Comparison of ENCODE assay signal across 21 cellular contexts in the genomic region with DNA sequence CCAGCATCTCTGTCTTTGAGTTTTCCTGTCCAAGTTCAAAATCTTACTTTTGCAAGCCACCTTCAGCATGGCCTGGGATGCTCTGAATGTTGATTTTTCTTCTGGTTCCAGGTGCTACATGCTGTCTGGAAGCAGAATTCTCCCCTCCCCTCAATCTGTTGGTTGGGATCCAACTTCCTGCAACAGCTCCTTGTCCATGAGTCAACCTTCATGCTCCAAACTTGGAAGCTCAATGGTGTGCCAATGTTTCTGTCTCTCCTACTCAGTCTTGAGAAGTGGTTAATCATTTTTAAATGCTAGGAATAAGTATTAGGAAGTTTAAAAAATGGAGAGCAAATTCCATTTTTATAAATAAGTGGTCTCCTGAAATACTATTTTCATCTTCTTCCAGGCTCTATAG. TPM values are rescaled to one million over a fixed set of nuclear protein-coding genes. Genes with fewer than 3 reads are reported as not detected.
DNase-seq lines count a peak whose midpoint lies in the region; ATAC-seq and TF ChIP-seq lines count a peak whose summit lies in the region.
"Had no signal": no experiment of that assay in that cellular context is flagged by ENCODE, and none has a peak within 500 bp of the region (broad histone marks: within the 10 kb centered on the region; RNA-seq: fewer than 3 reads in every experiment).

No MANE protein-coding gene starts in this region.

- H3K4me1 ChIP-seq in parathyroid adenoma = peaks cover 35% of the 10 kb centered on the region
- H3K4me1 ChIP-seq: Peyer's patch had no signal

- DNase-seq in HT1080 (ENCODE audit: low read depth) (peak; percentile 35), epithelial cell of prostate (ENCODE audit: low read depth, low spot score) (no peak), DMS79 (lab: John Stamatoyannopoulos, UW) (no peak), SIG-M5 treated with dmso at 0.1 percent for 504 hours (lab: John Stamatoyannopoulos, UW; ENCODE audit: unreplicated experiment) (no peak)
- DNase-seq: Calu3; CD4-positive, alpha-beta memory T cell; H9; NCI-H1092 treated with DMSO at 0.1 percent for 48 hours; NCI-H1436 treated with DMSO at 0.1 percent for 48 hours; NCI-H1930; NCI-H510A; NK-92 treated with Interleukin-12 subunit alpha and Interleukin-12 subunit beta, amount 100 ng/mL, for 24 hours; Peyer's patch; SJCRH30 had no signal

- H3K36me3 ChIP-seq in parathyroid adenoma (ENCODE audit: control insufficient read depth, insufficient read depth, low read length) = no peaks in the 10 kb centered on the region
- H3K36me3 ChIP-seq: BLaER1 treated with 17β-estradiol and CSF1 and Interleukin-3, amounts not matched to agents 10 nM and 100 nM; Peyer's patch; SJCRH30 had no signal

- TF ChIP-seq CTCF in brain (conservative IDR thresholded peaks at IDR 0.05) (no peak), parathyroid adenoma (IDR thresholded peaks at IDR 0.05) (no peak)

- peak overlapping the region; percentile 19 for H3K27ac ChIP-seq in epithelial cell of prostate
- no peak overlapping the region for H3K27ac ChIP-seq in parathyroid adenoma
- H3K27ac ChIP-seq: BLaER1 treated with 17β-estradiol and CSF1 and Interleukin-3, amounts not matched to agents 10 nM and 100 nM; Peyer's patch; SJCRH30 had no signal

- H3K27me3 ChIP-seq in parathyroid adenoma (ENCODE audit: control insufficient read depth, insufficient read depth, low read length) = no peaks in the 10 kb centered on the region
- H3K27me3 ChIP-seq: Peyer's patch, SJCRH30 had no signal

- peaks cover 0 to 12% (median 6%) of the 10 kb centered on the region in 5 experiments for H3K9me3 Mint-ChIP-seq in brain
- H3K9me3 Mint-ChIP-seq: H9 had no signal

- H3K9ac ChIP-seq in parathyroid adenoma = no peak overlapping the region
- H3K9ac ChIP-seq: BLaER1 treated with 17β-estradiol and CSF1 and Interleukin-3, amounts not matched to agents 10 nM and 100 nM had no signal

- H3K4me3 Mint-ChIP-seq in brain = no peak overlapping the region
- H3K4me3 Mint-ChIP-seq: CD4-positive, alpha-beta memory T cell; H9 had no signal

- H3K4me3 ChIP-seq in parathyroid adenoma (ENCODE audit: low read depth, low read length) = no peak overlapping the region
- H3K4me3 ChIP-seq: BLaER1 treated with 17β-estradiol and CSF1 and Interleukin-3, amounts not matched to agents 10 nM and 100 nM; K562; Peyer's patch; SJCRH30 had no signal

- peak overlapping the region in 3 of 5 experiments; percentile 75 to 92 (median 84) for H3K27ac Mint-ChIP-seq in brain
- H3K27ac Mint-ChIP-seq: CD4-positive, alpha-beta memory T cell; H9 had no signal

- H3K36me3 Mint-ChIP-seq in brain = no peaks in the 10 kb centered on the region
- H3K36me3 Mint-ChIP-seq: CD4-positive, alpha-beta memory T cell had no signal

- H3K4me1 Mint-ChIP-seq in brain = peaks cover 54% of the 10 kb centered on the region
- H3K4me1 Mint-ChIP-seq: CD4-positive, alpha-beta memory T cell; H9 had no signal

- H3K27me3 Mint-ChIP-seq in brain = peaks cover 4% of the 10 kb centered on the region

- no peaks in the 10 kb centered on the region for H3K9me3 ChIP-seq in parathyroid adenoma (ENCODE audit: control insufficient read depth, low read length)
- H3K9me3 ChIP-seq: BLaER1 treated with 17β-estradiol and CSF1 and Interleukin-3, amounts not matched to agents 10 nM and 100 nM; Peyer's patch; SJCRH30 had no signal

- ATAC-seq in GM21367 (IDR thresholded peaks at IDR 0.05; ENCODE audit: unreplicated experiment) = no peak
- ATAC-seq: HepG2, K562 had no signal

- H2AFZ ChIP-seq in parathyroid adenoma = peak overlapping the region; percentile 51

- no peak overlapping the region for H3K4me2 ChIP-seq in parathyroid adenoma (ENCODE audit: low read length)
- H3K4me2 ChIP-seq: BLaER1 treated with 17β-estradiol and CSF1 and Interleukin-3, amounts not matched to agents 10 nM and 100 nM had no signal

- no peaks in the 10 kb centered on the region for H3K79me2 ChIP-seq in parathyroid adenoma

RNA-seq across cellular contexts. Expression of gene PLEKHG1, which starts 33.2 kb away (rescaled TPM):
- total RNA-seq in HT1080 (2014; rRNA removed; shearing (Covaris generic)) = 0.63 and 1.2 TPM in 2 replicates
- 3.0 and 3.7 TPM in 2 replicates for polyA plus RNA-seq in HT1080 (2015; cell fraction: cytosol; rRNA removed)
- polyA plus RNA-seq in HT1080 (2015; cell fraction: nucleus; rRNA removed) = 4.2 and 5.6 TPM in 2 replicates
- polyA plus RNA-seq in brain (ENCODE audit: insufficient read depth, low read depth, low replicate concordance) = 3.6 TPM
- total RNA-seq: LHCN-M2 had no signal
